Comparison of ENCODE assay signal across 1 cellular context in the genomic region with DNA sequence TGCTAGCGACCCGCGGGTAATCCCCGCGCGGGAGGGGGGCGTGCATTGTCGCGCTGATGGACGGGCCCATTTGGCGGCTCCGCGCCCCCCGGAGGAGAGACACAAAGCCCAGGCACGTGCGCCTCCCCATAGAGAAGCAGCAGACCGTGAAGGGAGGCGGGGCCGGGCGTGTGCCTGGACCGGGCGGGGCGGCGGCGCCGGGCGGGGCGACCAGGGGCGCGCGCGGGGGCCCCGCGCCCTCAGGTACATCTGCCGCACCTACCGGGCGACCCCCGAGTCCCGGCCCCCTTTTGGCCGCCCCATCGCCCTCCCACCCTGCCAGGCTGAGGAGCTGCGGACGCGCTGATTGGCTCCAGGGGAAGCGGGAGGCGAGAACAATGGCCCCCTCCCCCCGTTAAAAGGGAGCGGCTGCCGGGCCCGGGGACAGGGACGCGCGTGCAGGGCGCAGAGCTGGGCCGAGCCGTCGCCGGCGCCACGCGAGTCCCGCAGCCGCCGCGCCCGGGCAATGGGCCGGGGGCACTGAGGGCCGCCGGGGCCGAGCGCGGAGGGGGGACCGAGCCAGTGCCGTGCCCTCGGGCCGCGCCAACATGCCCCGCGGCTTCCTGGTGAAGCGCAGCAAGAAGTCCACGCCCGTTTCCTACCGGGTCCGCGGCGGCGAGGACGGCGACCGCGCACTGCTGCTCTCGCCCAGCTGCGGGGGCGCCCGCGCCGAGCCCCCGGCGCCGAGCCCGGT.
TF ChIP-seq lines count a peak whose summit lies in the region.

Gene INSM1, plus strand, starts transcription at position 424 of the 733 bp plus-strand sequence. Its CDS starts 164 bp downstream, at position 588.

TF ChIP-seq in GM23338, 12 proteins besides CTCF, POLR2A, EP300 and RAD21 (continued from another document):
- TF ChIP-seq REST (IDR thresholded peaks at IDR 0.05; ENCODE audit: unreplicated experiment) (no peak), CREB1 (CRISPR knock-in tag; IDR thresholded peaks at IDR 0.05; ENCODE audit: low read depth) (no peak), POLR2AphosphoS5 (IDR thresholded peaks at IDR 0.05; ENCODE audit: low read depth) (no peak), ZNF331 (CRISPR knock-in tag; IDR thresholded peaks at IDR 0.05; ENCODE audit: low read depth) (no peak), NANOG (IDR thresholded peaks at IDR 0.05; ENCODE audit: borderline replicate concordance) (no peak)
